In genomic region chr9:73152953-73153352, GRCh38 we compare ENCODE assay signal across 9 cellular contexts. TPM values are rescaled to one million over a fixed set of nuclear protein-coding genes. Genes with fewer than 3 reads are reported as not detected.
DNase-seq lines count a peak whose midpoint lies in the region; ATAC-seq and TF ChIP-seq lines count a peak whose summit lies in the region.
"Had no signal": no experiment of that assay in that cellular context is flagged by ENCODE, and none has a peak within 500 bp of the region (broad histone marks: within the 10 kb centered on the region; RNA-seq: fewer than 3 reads in every experiment).

No MANE protein-coding gene starts in this region.

- H3K4me3 ChIP-seq in tibial artery: peak overlapping the region; percentile 55 to 58

- peak overlapping the region; percentile 87 for H3K27ac ChIP-seq in foreskin keratinocyte
- peak overlapping the region; percentile 75 to 79 for H3K27ac ChIP-seq in tibial artery

- peak; percentile 31 for DNase-seq in SIG-M5 (lab: John Stamatoyannopoulos, UW)
- DNase-seq in foreskin keratinocyte: no peak
- no peak for DNase-seq in tibial artery
- no peak for DNase-seq in AG08396 (ENCODE audit: low spot score)
- no peak for DNase-seq in omental fat pad (ENCODE audit: low spot score)
- no peak for DNase-seq in stimulated activated CD4-positive, alpha-beta T cell treated with anti-CD3 and anti-CD28 coated beads, Interleukin-15, amount 100 ng/mL, for 24 hours
- DNase-seq: activated B cell treated with CpG ODN at 0.5 μM for 24 hours had no signal

- peaks cover 56% of the 10 kb centered on the region for H3K4me1 ChIP-seq in foreskin keratinocyte
- H3K4me1 ChIP-seq in tibial artery: peaks cover 0 to 77% (median 48%) of the 10 kb centered on the region in 4 donors

- intact Hi-C loops in tibial artery (cut with DNase I; ENCODE audit: low total_unique reads): no loop called here

- H3K27me3 ChIP-seq in foreskin keratinocyte (no peaks in the 10 kb centered on the region), tibial artery (no peaks in the 10 kb centered on the region)

- no peaks in the 10 kb centered on the region for H3K9me3 ChIP-seq in tibial artery

- no peaks in the 10 kb centered on the region for H3K36me3 ChIP-seq in tibial artery

- TF ChIP-seq CTCF in foreskin keratinocyte (conservative IDR thresholded peaks at IDR 0.05) (no peak), tibial artery (IDR thresholded peaks at IDR 0.05) (no peak), omental fat pad (IDR thresholded peaks at IDR 0.05) (no peak)

- peak; percentile 69 for ATAC-seq in GM18867 (IDR thresholded peaks at IDR 0.05; ENCODE audit: unreplicated experiment)
- ATAC-seq in HG02852 (IDR thresholded peaks at IDR 0.05; ENCODE audit: unreplicated experiment): peak; percentile 68
- ATAC-seq in foreskin keratinocyte: no peak
- ATAC-seq in omental fat pad (ENCODE audit: low FRiP score): no peak

RNA-seq across cellular contexts. Expression of gene ANXA1, which starts 1.3 kb away (rescaled TPM):
- 880 and 908 TPM in 2 replicates for total RNA-seq in foreskin keratinocyte
- polyA plus RNA-seq in foreskin keratinocyte: 712 and 776 TPM in 2 replicates
- total RNA-seq in omental fat pad: 1,000 to 10,000 TPM in 3 of 4 donors, 100 to 1,000 TPM in 1; 513 to 2,547 (median 1,383) TPM

Comparison
In these comparisons a context has a peak if more than half of its experiments do, and no peak if none do; other contexts are left out.
1. ATAC-seq: peak in GM18867 (single experiment) and HG02852 (single experiment); none in foreskin keratinocyte (single experiment) and omental fat pad (single experiment).